1 cellular context compared by ENCODE assay signal in genomic region chr2:73063909-73064875, GRCh38.
TF ChIP-seq lines count a peak whose summit lies in the region.

No MANE protein-coding gene starts in this region.

TF ChIP-seq in K562, 482 proteins besides CTCF, POLR2A, EP300 and RAD21 (continued from another document and continues in another):
- no peak for TF ChIP-seq REST (CRISPR knock-in tag; IDR thresholded peaks at IDR 0.05; ENCODE audit: low read depth)
- TF ChIP-seq E2F1 (CRISPR knock-in tag; IDR thresholded peaks at IDR 0.05): no peak
- TF ChIP-seq E2F3 (CRISPR knock-in tag; IDR thresholded peaks at IDR 0.05): no peak
- TF ChIP-seq ZBTB49 (CRISPR knock-in tag; IDR thresholded peaks at IDR 0.05; ENCODE audit: borderline replicate concordance): no peak
- no peak for TF ChIP-seq ZNF134 (CRISPR knock-in tag; conservative IDR thresholded peaks at IDR 0.05)
- TF ChIP-seq FOXA1 (IDR thresholded peaks at IDR 0.05; ENCODE audit: borderline replicate concordance): no peak
- TF ChIP-seq CTCFL (IDR thresholded peaks at IDR 0.05; ENCODE audit: borderline replicate concordance, insufficient read depth, low read depth, low read length, poor library complexity, severe bottlenecking): peak; percentile 7
- no peak for TF ChIP-seq ELK1 (CRISPR knock-in tag; IDR thresholded peaks at IDR 0.05)
- TF ChIP-seq YBX1 (IDR thresholded peaks at IDR 0.05): no peak
- no peak for TF ChIP-seq ZNF76 (CRISPR knock-in tag; IDR thresholded peaks at IDR 0.05; ENCODE audit: borderline replicate concordance)
- no peak for TF ChIP-seq ZBTB1 (CRISPR knock-in tag; IDR thresholded peaks at IDR 0.05; ENCODE audit: borderline replicate concordance, low read depth)
- TF ChIP-seq ZBTB8A (IDR thresholded peaks at IDR 0.05; ENCODE audit: partially characterized antibody): no peak
- TF ChIP-seq ZBTB9 (CRISPR knock-in tag; IDR thresholded peaks at IDR 0.05): no peak
- no peak for TF ChIP-seq NKRF (IDR thresholded peaks at IDR 0.05; ENCODE audit: borderline replicate concordance)
- TF ChIP-seq CHD2 (IDR thresholded peaks at IDR 0.05; ENCODE audit: low read depth, low read length): no peak
- no peak for TF ChIP-seq MCM5 (IDR thresholded peaks at IDR 0.05; ENCODE audit: low read depth)
- no peak for TF ChIP-seq ZNF75A (CRISPR knock-in tag; IDR thresholded peaks at IDR 0.05)
- TF ChIP-seq ZNF778 (CRISPR knock-in tag; IDR thresholded peaks at IDR 0.05): no peak
- no peak for TF ChIP-seq LEF1 (IDR thresholded peaks at IDR 0.05)
- no peak for TF ChIP-seq ELF2 (CRISPR knock-in tag; IDR thresholded peaks at IDR 0.05)
- TF ChIP-seq U2AF2 (optimal IDR thresholded peaks at IDR 0.05; ENCODE audit: low read depth, low read length): no peak
- no peak for TF ChIP-seq ZBTB2 (IDR thresholded peaks at IDR 0.05)
- no peak for TF ChIP-seq BRF2 (IDR thresholded peaks at IDR 0.05; ENCODE audit: borderline replicate concordance, insufficient read depth, insufficient read length)
- TF ChIP-seq CCAR2 (IDR thresholded peaks at IDR 0.05; ENCODE audit: low read depth, low read length): no peak
- no peak for TF ChIP-seq GABPB1 (CRISPR knock-in tag; IDR thresholded peaks at IDR 0.05)
- no peak for TF ChIP-seq CGGBP1 (CRISPR knock-in tag; IDR thresholded peaks at IDR 0.05)
- no peak for TF ChIP-seq ZSCAN32 (CRISPR knock-in tag; IDR thresholded peaks at IDR 0.05)
- TF ChIP-seq ZNF445 (CRISPR knock-in tag; IDR thresholded peaks at IDR 0.05; ENCODE audit: low read depth): no peak
- TF ChIP-seq RBM39 (optimal IDR thresholded peaks at IDR 0.05; ENCODE audit: low read depth, low read length): no peak
- TF ChIP-seq BRF1 (IDR thresholded peaks at IDR 0.05; ENCODE audit: borderline replicate concordance, extremely low read depth, insufficient read length): no peak
- TF ChIP-seq ZHX1 (conservative IDR thresholded peaks at IDR 0.05; ENCODE audit: low read length): no peak
- no peak for TF ChIP-seq ZNF384 (IDR thresholded peaks at IDR 0.05; ENCODE audit: low read depth, low read length)
- TF ChIP-seq MCM3 (IDR thresholded peaks at IDR 0.05): no peak
- no peak for TF ChIP-seq PCBP2 (IDR thresholded peaks at IDR 0.05; ENCODE audit: low read depth, low read length, poor library complexity, severe bottlenecking)
- no peak for TF ChIP-seq LARP7 (IDR thresholded peaks at IDR 0.05)
- 0 out of 2 replicates have a peak, but pooled peaks have one; percentile 6 for TF ChIP-seq MIER1 (IDR thresholded peaks at IDR 0.05; ENCODE audit: low read depth)
- TF ChIP-seq JUNB (CRISPR knock-in tag; conservative IDR thresholded peaks at IDR 0.05): peak; percentile 78
- no peak for TF ChIP-seq PTBP1 (IDR thresholded peaks at IDR 0.05; ENCODE audit: low read depth, low read length)
- TF ChIP-seq THRAP3 (IDR thresholded peaks at IDR 0.05; ENCODE audit: borderline replicate concordance): no peak
